In the genomic region with DNA sequence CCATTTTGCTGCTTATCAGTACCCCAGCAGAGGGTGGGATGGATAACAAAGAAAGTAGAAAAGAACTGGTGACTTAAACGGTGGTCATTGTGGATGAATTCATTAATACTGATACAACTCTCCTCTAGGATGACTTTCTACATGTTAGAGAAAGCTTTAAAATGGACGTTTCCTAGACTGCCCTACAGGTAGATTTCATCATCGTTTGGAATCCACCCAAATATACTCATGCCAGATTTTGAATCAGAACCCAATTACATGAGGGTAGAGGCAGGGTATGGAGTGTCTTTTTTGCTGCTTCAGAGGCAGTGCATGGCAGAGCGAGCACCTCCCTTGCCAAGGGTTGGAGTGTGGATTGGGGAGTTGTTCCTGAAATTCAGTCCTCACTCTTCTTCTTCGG, we compare ENCODE assay signal across 30 cellular contexts.
"Had no signal": no experiment of that assay in that cellular context is flagged by ENCODE, and none has a peak within 500 bp of the region (broad histone marks: within the 10 kb centered on the region; RNA-seq: fewer than 3 reads in every experiment).

No MANE protein-coding gene starts in this region.

- H3K4me2 ChIP-seq: PC-9 had no signal

- H3K9me3 ChIP-seq: MG63 had no signal

- ATAC-seq: activated CD8-positive, alpha-beta memory T cell treated with anti-CD3 and anti-CD28 coated beads, Interleukin-2, amount 10 ng/mL, durations not matched to agents 7 days and 5 days had no signal

- H3K27me3 ChIP-seq: MG63, SJCRH30 had no signal

- DNase-seq: activated CD4-positive, alpha-beta memory T cell treated with anti-CD3 and anti-CD28 coated beads, Interleukin-2, amount 10 ng/mL, durations not matched to agents 7 days and 5 days; activated CD4-positive, alpha-beta T cell treated with anti-CD3 and anti-CD28 coated beads for 1 hour; activated CD4-positive, alpha-beta T cell treated with anti-CD3 and anti-CD28 coated beads for 48 hours; activated CD4-positive, CD25-positive, alpha-beta regulatory T cell; activated CD8-positive, alpha-beta memory T cell treated with anti-CD3 and anti-CD28 coated beads for 24 hours; activated CD8-positive, alpha-beta memory T cell treated with anti-CD3 and anti-CD28 coated beads, Interleukin-2, amount 10 ng/mL, durations not matched to agents 7 days and 5 days; activated CD8-positive, alpha-beta memory T cell treated with anti-CD3 and anti-CD28 coated beads, Interleukin-2, amount 50 U/mL, for 48 hours; activated effector memory CD4-positive, alpha-beta T cell treated with Interleukin-2 at 50 U/mL for 16 hours; activated naive CD4-positive, alpha-beta T cell treated with anti-CD3 and anti-CD28 coated beads, Interleukin-2, amount 50 U/mL, for 16 hours; activated naive CD8-positive, alpha-beta T cell treated with anti-CD3 and anti-CD28 coated beads for 36 hours; activated T-cell treated with anti-CD3 and anti-CD28 coated beads, Interleukin-2, amount 50 U/mL, for 48 hours; amniotic stem cell; aorta; caudate nucleus; Karpas-422; MG63; NCI-H1048; NCI-H1105 treated with DMSO at 0.1 percent for 48 hours; NCI-H1436; NCI-H1694; NCI-H1930; NCI-H2081 treated with DMSO at 0.1 percent for 48 hours; NCI-H345; NCI-H524 treated with DMSO at 0.1 percent for 48 hours; PC-9; SHP77; SJCRH30; T1000; WERI-Rb-1 had no signal

- H2AFZ ChIP-seq: PC-9 had no signal

- H3K4me3 ChIP-seq: MG63, PC-9, SJCRH30, SK-N-MC had no signal

- H3K27ac ChIP-seq: PC-9, SJCRH30, SK-N-MC, WERI-Rb-1 had no signal

- H3K36me3 ChIP-seq: MG63, SJCRH30, WERI-Rb-1 had no signal
